Comparison of ENCODE assay signal across 20 cellular contexts in genomic region chr6:14359438-14359837, GRCh38.
DNase-seq lines count a peak whose midpoint lies in the region; ATAC-seq, FAIRE-seq and TF ChIP-seq lines count a peak whose summit lies in the region.
"Had no signal": no experiment of that assay in that cellular context is flagged by ENCODE, and none has a peak within 500 bp of the region (broad histone marks: within the 10 kb centered on the region; RNA-seq: fewer than 3 reads in every experiment).

No MANE protein-coding gene starts in this region.

- H4K20me1 ChIP-seq in BLaER1 = no peaks in the 10 kb centered on the region
- H4K20me1 ChIP-seq in H1 (replicated peaks in 1 of 2; ENCODE audit: control insufficient read depth in 1 of 2, insufficient read depth in 2 of 2, low read length in 2 of 2) = no peaks in the 10 kb centered on the region

- H2AFZ ChIP-seq in H1 (ENCODE audit: low read length) = no peak overlapping the region
- H2AFZ ChIP-seq: GM23248 had no signal

- no peak for TF ChIP-seq EP300 in H1 (IDR thresholded peaks at IDR 0.05; ENCODE audit: borderline replicate concordance in 1 of 2, low read depth in 2 of 2, low read length in 2 of 2)

- peak overlapping the region; percentile 51; the same call in 1 of the 2 replicates for H2BK12ac ChIP-seq in H1 (ENCODE audit: low read depth, low read length)

- no peaks in the 10 kb centered on the region; the same call in 1 of the 2 replicates for H3K9me3 ChIP-seq in BLaER1
- no peaks in the 10 kb centered on the region for H3K9me3 ChIP-seq in H1 (ENCODE audit: insufficient read depth in 2 of 2, low read depth in 1 of 2, low read length in 1 of 2)

- H3K27me3 ChIP-seq in BLaER1 (no peaks in the 10 kb centered on the region), H1 (replicated peaks in 1 of 4; ENCODE audit: control insufficient read depth in 3 of 4, extremely low read depth in 1 of 4, insufficient read depth in 3 of 4, low read length in 3 of 4) (no peaks in the 10 kb centered on the region)

- H2BK120ac ChIP-seq in H1 (replicated peaks; ENCODE audit: low read depth, low read length) = peak overlapping the region; percentile 14

- H3K4me1 ChIP-seq in BLaER1 = peaks cover 29% of the 10 kb centered on the region
- peaks cover 0 to 7% (median 2%) of the 10 kb centered on the region in 4 experiments; a peak in 1 of 7 replicates for H3K4me1 ChIP-seq in H1 (replicated peaks in 1 of 4; ENCODE audit: control insufficient read depth in 3 of 4, insufficient read depth in 4 of 4, low read length in 3 of 4)

- TF ChIP-seq POLR2A in GM12891 (IDR thresholded peaks at IDR 0.05; ENCODE audit: low read depth, low read length) (no peak), H1 (IDR thresholded peaks at IDR 0.05; ENCODE audit: control extremely low read depth in 1 of 2, low read depth in 2 of 2, low read length in 2 of 2) (no peak)

- POLR2A ChIA-PET in H1 (lab: Charles Lee; ENCODE audit: partially characterized antibody) = no interaction called here

- no peak overlapping the region for H2BK5ac ChIP-seq in H1 (ENCODE audit: low read depth, low read length)

- H3K23me2 ChIP-seq in H1 (ENCODE audit: low read depth, low read length) = no peaks in the 10 kb centered on the region

- peak; percentile 16 for FAIRE-seq in GM12891 (lab: Jason Lieb, UNC)
- FAIRE-seq in H1 (lab: Jason Lieb, UNC) = no peak
- FAIRE-seq: A204.1, GM19239, HTR-8/SVneo, K562 had no signal

- H2AK5ac ChIP-seq in H1 (ENCODE audit: low read depth, low read length) = no peak overlapping the region

- H3K14ac ChIP-seq in H1 (ENCODE audit: insufficient read length) = no peak overlapping the region

- H3K79me1 ChIP-seq in H1 (ENCODE audit: low read depth, low read length) = no peaks in the 10 kb centered on the region

- H3K36me3 ChIP-seq in BLaER1 (no peaks in the 10 kb centered on the region), H1 (ENCODE audit: control insufficient read depth in 2 of 4, insufficient read depth in 4 of 4, low read length in 3 of 4) (no peaks in the 10 kb centered on the region)

- H3K4me3 ChIP-seq in BLaER1 (no peak overlapping the region), H1 (ENCODE audit: extremely low read depth in 1 of 4, insufficient read depth in 2 of 4, low read depth in 3 of 4, low read length in 4 of 4) (no peak overlapping the region)
- H3K4me3 ChIP-seq: GM23248, K562 had no signal

- no peak overlapping the region for H2BK15ac ChIP-seq in H1 (ENCODE audit: low read length)

- H3K9ac ChIP-seq in BLaER1 (no peak overlapping the region), H1 (replicated peaks in 1 of 4; ENCODE audit: extremely low read depth in 1 of 4, low read depth in 3 of 4, low read length in 3 of 4) (no peak overlapping the region)
- H3K9ac ChIP-seq: GM23248 had no signal

- DNase-seq in GM12891 (ENCODE audit: insufficient read length, low spot score) (no peak), H1 (ENCODE audit: low read depth in 1 of 2, low spot score in 2 of 2) (no peak), NOMO-1 (lab: John Stamatoyannopoulos, UW; ENCODE audit: unreplicated experiment in 2 of 2) (no peak)
- DNase-seq in activated T-cell treated with anti-CD3 and anti-CD28 coated beads, Interleukin-2, amount 50 U/mL, for 1 hour = no peak
- DNase-seq: ACHN; Calu3; CD8-positive, alpha-beta T cell; DMS79 treated with DMSO at 0.1 percent for 48 hours; GF-D8; GM23248; H7; HFFc6; IMR-90 had no signal

- 0 out of 2 replicates have a peak overlapping the region, but pooled peaks have one; percentile 77 for H2BK20ac ChIP-seq in H1 (ENCODE audit: low read length)

- H3K79me2 ChIP-seq in H1 (ENCODE audit: control insufficient read depth in 1 of 2, insufficient read depth in 2 of 2, low read length in 2 of 2) = no peaks in the 10 kb centered on the region

- H3K4ac ChIP-seq in H1 (replicated peaks; ENCODE audit: insufficient read length, low read depth, low read length) = no peak overlapping the region

- no peak for TF ChIP-seq CTCF in H1 (IDR thresholded peaks at IDR 0.05; ENCODE audit: control extremely low read depth in 1 of 3, insufficient read depth in 1 of 3, low read depth in 1 of 3, low read length in 3 of 3)

- H3K27ac ChIP-seq in BLaER1 = no peak overlapping the region
- no peak overlapping the region for H3K27ac ChIP-seq in H1 (ENCODE audit: low read depth, low read length)
- H3K27ac ChIP-seq: GM23248 had no signal

- no peak for ATAC-seq in GM21515 (IDR thresholded peaks at IDR 0.05; ENCODE audit: unreplicated experiment)
- ATAC-seq: CD8-positive, alpha-beta T cell; HCT116; K562 had no signal

- H3K56ac ChIP-seq in H1 (replicated peaks; ENCODE audit: insufficient read length, low read depth, low read length) = no peak overlapping the region

- H3K18ac ChIP-seq in H1 (ENCODE audit: extremely low read depth, low read length) = no peak overlapping the region

- TF ChIP-seq RAD21 in H1 (IDR thresholded peaks at IDR 0.05 in 1 of 2, conservative IDR thresholded peaks at IDR 0.05 in 1 of 2; ENCODE audit: low read depth in 2 of 2, low read length in 2 of 2) = no peak

- no peak overlapping the region for H3K23ac ChIP-seq in H1 (ENCODE audit: insufficient read length)

- CTCF ChIA-PET in H1 (lab: Charles Lee; ENCODE audit: partially characterized antibody) = interaction anchor here (1.1 kb wide), 1 partner anchor 22 kb away, joined by 3 read pairs; no protein-coding TSS in a partner anchor

- 89% methylated on average over 5 of the region's 5 CpGs; no CpG with 5 or more reads in 1 of the 2 experiments for WGBS in H1 (ENCODE audit: extremely low coverage in 1 of 2, insufficient coverage in 1 of 2, insufficient read length in 1 of 2, insufficient replicate concordance in 2 of 2, low coverage in 1 of 2, low lambda C conversion rate in 2 of 2, missing lambda C conversion rate in 1 of 2), 2 experiments

- peak overlapping the region; percentile 4 for H4K5ac ChIP-seq in H1 (ENCODE audit: insufficient read length, low read depth, low read length)

- peak overlapping the region; percentile 38 for H3K4me2 ChIP-seq in BLaER1
- H3K4me2 ChIP-seq in H1 (ENCODE audit: insufficient read depth in 1 of 2, low read depth in 2 of 2, low read length in 2 of 2) = no peak overlapping the region

- no peak overlapping the region for H4K8ac ChIP-seq in H1 (ENCODE audit: extremely low read depth, insufficient read depth, low read length)

- H4K91ac ChIP-seq in H1 (replicated peaks; ENCODE audit: insufficient read length, low read length) = no peak overlapping the region

TF ChIP-seq in GM12891, 5 proteins besides CTCF, POLR2A, EP300 and RAD21:
- TF ChIP-seq POU2F2 (IDR thresholded peaks at IDR 0.05; ENCODE audit: low read depth, low read length) (no peak), PAX5 (IDR thresholded peaks at IDR 0.05; ENCODE audit: insufficient read depth, low read length, severe bottlenecking) (no peak), SPI1 (IDR thresholded peaks at IDR 0.05; ENCODE audit: low read depth, low read length) (0 out of 2 replicates have a peak, but pooled peaks have one; percentile 3)
TF ChIP-seq in GM12891: peak in this region for 1.

TF ChIP-seq in H1, 55 proteins besides CTCF, POLR2A, EP300 and RAD21 (continues in another document):
- TF ChIP-seq CREB1 (IDR thresholded peaks at IDR 0.05) (no peak), SP1 (IDR thresholded peaks at IDR 0.05; ENCODE audit: low read depth, low read length) (no peak), HDAC6 (IDR thresholded peaks at IDR 0.05; ENCODE audit: low read depth, low read length) (no peak), GABPA (IDR thresholded peaks at IDR 0.05; ENCODE audit: borderline replicate concordance, insufficient read depth, low read length) (no peak), ASH2L (IDR thresholded peaks at IDR 0.05; ENCODE audit: low read length) (no peak), SRF (IDR thresholded peaks at IDR 0.05; ENCODE audit: low read depth, low read length) (no peak), POU5F1 (IDR thresholded peaks at IDR 0.05; ENCODE audit: low read depth, low read length) (no peak), JUND (IDR thresholded peaks at IDR 0.05; ENCODE audit: low read length) (no peak), KDM1A (IDR thresholded peaks at IDR 0.05; ENCODE audit: borderline replicate concordance, low read length) (no peak), CHD2 (IDR thresholded peaks at IDR 0.05; ENCODE audit: low read length) (no peak), TCF12 (IDR thresholded peaks at IDR 0.05; ENCODE audit: low read depth, low read length) (no peak), SIN3A (conservative IDR thresholded peaks at IDR 0.05 in 1 of 2, IDR thresholded peaks at IDR 0.05 in 1 of 2; ENCODE audit: low read depth in 1 of 2, low read length in 2 of 2) (no peak), ZNF274 (IDR thresholded peaks at IDR 0.05; ENCODE audit: borderline replicate concordance, extremely low read depth, low read length) (no peak)
